In genomic region chr3:23915537-23916108, GRCh38 we compare ENCODE assay signal across 8 cellular contexts. TPM values are rescaled to one million over a fixed set of nuclear protein-coding genes. Genes with fewer than 3 reads are reported as not detected.
A peak's percentile ranks its signal among the peaks of the same experiment; 100 is the strongest.
DNase-seq lines count a peak whose midpoint lies in the region; ATAC-seq and TF ChIP-seq lines count a peak whose summit lies in the region.

No MANE protein-coding gene starts in this region.

- H3K9me3 ChIP-seq in OCI-LY3 (ENCODE audit: insufficient read depth, low read length): no peaks in the 10 kb centered on the region
- H3K9me3 ChIP-seq in neural cell (ENCODE audit: low read length): no peaks in the 10 kb centered on the region

- ATAC-seq in HG03439 (IDR thresholded peaks at IDR 0.05; ENCODE audit: unreplicated experiment): no peak
- ATAC-seq in GM19351 (IDR thresholded peaks at IDR 0.05; ENCODE audit: unreplicated experiment): no peak

- peak; percentile 9 for DNase-seq in NCI-H510A (lab: John Stamatoyannopoulos, UW)
- no peak for DNase-seq in NCI-H510A treated with DMSO at 0.1 percent for 48 hours (lab: John Stamatoyannopoulos, UW)
- DNase-seq in dorsolateral prefrontal cortex: peak in 2 of 10 donors; percentile 14 to 22
- no peak for DNase-seq in activated effector memory CD4-positive, alpha-beta T cell treated with Interleukin-2 at 50 U/mL for 16 hours

- H3K27me3 ChIP-seq in OCI-LY3 (ENCODE audit: low read depth, low read length): no peaks in the 10 kb centered on the region
- no peaks in the 10 kb centered on the region for H3K27me3 ChIP-seq in dorsolateral prefrontal cortex
- no peaks in the 10 kb centered on the region for H3K27me3 ChIP-seq in neural cell (ENCODE audit: insufficient read depth, low read depth, low read length)

- peaks cover 5% of the 10 kb centered on the region for H3F3A ChIP-seq in neural cell (ENCODE audit: insufficient read depth, low read length, poor library complexity, severe bottlenecking)

- H3K4me2 ChIP-seq in OCI-LY3 (ENCODE audit: low read length) (peak overlapping the region; percentile 72), neural cell (ENCODE audit: low read length) (peak overlapping the region; percentile 98)

- H3K9ac ChIP-seq in OCI-LY3 (ENCODE audit: low read length): peak overlapping the region; percentile 73
- H3K9ac ChIP-seq in neural cell (ENCODE audit: low read length): peak overlapping the region; percentile 97

- H4K20me1 ChIP-seq in OCI-LY3 (ENCODE audit: insufficient read depth, low read length) (peaks cover 29% of the 10 kb centered on the region), neural cell (ENCODE audit: insufficient read depth) (no peaks in the 10 kb centered on the region)

- peaks cover 26% of the 10 kb centered on the region for H3K4me1 ChIP-seq in OCI-LY3 (ENCODE audit: low read length)

- TF ChIP-seq RAD21 in neural cell (conservative IDR thresholded peaks at IDR 0.05): no peak

- H3K79me2 ChIP-seq in OCI-LY3 (ENCODE audit: low read length) (peaks cover 41% of the 10 kb centered on the region), neural cell (replicated peaks; ENCODE audit: insufficient read depth, low read length) (peaks cover 47% of the 10 kb centered on the region)

- TF ChIP-seq EP300 in neural cell (conservative IDR thresholded peaks at IDR 0.05; ENCODE audit: poor library complexity, severe bottlenecking): no peak

- H3K36me3 ChIP-seq in OCI-LY3 (replicated peaks; ENCODE audit: low read depth, low read length): peaks cover 31% of the 10 kb centered on the region
- peaks cover 6% of the 10 kb centered on the region for H3K36me3 ChIP-seq in neural cell (ENCODE audit: insufficient read depth, low read length)

- H2AFZ ChIP-seq in OCI-LY3 (ENCODE audit: low read depth, low read length) (no peak overlapping the region), neural cell (ENCODE audit: low read depth, low read length) (peak overlapping the region; percentile 84)

- H3K27ac ChIP-seq in OCI-LY3 (ENCODE audit: low read length): no peak overlapping the region
- H3K27ac ChIP-seq in dorsolateral prefrontal cortex: peak overlapping the region in 44 of 59 donors; percentile 80 to 98 (median 93)
- peak overlapping the region; percentile 92 for H3K27ac ChIP-seq in neural cell (ENCODE audit: low read length)

- intact Hi-C loops in dorsolateral prefrontal cortex (cut with DNase I): loop anchor here (5.0 to 10.0 kb wide), 3 partner anchors 81 to 108 kb away; partner anchors contain the start of gene UBE2E1 (in 1 of the 2)

- H3K9me2 ChIP-seq in neural cell (ENCODE audit: insufficient read depth, low read length): no peaks in the 10 kb centered on the region

- H3K4me3 ChIP-seq in OCI-LY3 (ENCODE audit: low read length): peak overlapping the region; percentile 88
- peak overlapping the region; percentile 64 to 99 (median 91) for H3K4me3 ChIP-seq in dorsolateral prefrontal cortex
- H3K4me3 ChIP-seq in neural cell (ENCODE audit: low read length): peak overlapping the region; percentile 89

- TF ChIP-seq CTCF in OCI-LY3 (IDR thresholded peaks at IDR 0.05; ENCODE audit: low read depth, low read length) (no peak), dorsolateral prefrontal cortex (IDR thresholded peaks at IDR 0.05 in 54 of 56, conservative IDR thresholded peaks at IDR 0.05 in 2 of 56; ENCODE audit: low read depth in 1 of 56, partially characterized antibody in 56 of 56) (no peak), neural cell (IDR thresholded peaks at IDR 0.05; ENCODE audit: poor library complexity, severe bottlenecking) (no peak)

TF ChIP-seq in neural cell, 6 proteins besides CTCF, POLR2A, EP300 and RAD21:
- TF ChIP-seq REST (IDR thresholded peaks at IDR 0.05; ENCODE audit: borderline replicate concordance) (no peak), TAF1 (IDR thresholded peaks at IDR 0.05; ENCODE audit: low read depth) (no peak), POLR2AphosphoS5 (IDR thresholded peaks at IDR 0.05) (no peak), MXI1 (conservative IDR thresholded peaks at IDR 0.05; ENCODE audit: poor library complexity, severe bottlenecking) (no peak), SMC3 (conservative IDR thresholded peaks at IDR 0.05; ENCODE audit: poor library complexity) (no peak), EZH2 (IDR thresholded peaks at IDR 0.05; ENCODE audit: borderline replicate concordance, insufficient read depth, low read length, poor library complexity, severe bottlenecking) (no peak)

RNA-seq across cellular contexts. Expression of gene NKIRAS1, which starts 1.2 kb away (rescaled TPM):
- total RNA-seq in dorsolateral prefrontal cortex: 10 to 100 TPM; 22.5 to 64.8 (median 46.6) TPM
- 38.1 and 42.1 TPM in 2 replicates for polyA plus RNA-seq in neural cell
- 44.1 and 47.9 TPM in 2 replicates for polyA minus RNA-seq in neural cell

RNA-seq across cellular contexts. Expression of gene RPL15, which starts 1.3 kb away (rescaled TPM):
- 1,000 to 10,000 TPM in 1 of 120 experiments, 100 to 1,000 TPM in 119; 579 to 1,036 (median 800) TPM for total RNA-seq in dorsolateral prefrontal cortex
- polyA plus RNA-seq in neural cell: 3,247 and 3,701 TPM in 2 replicates
- 2,507 and 2,597 TPM in 2 replicates for polyA minus RNA-seq in neural cell

RNA-seq across cellular contexts. Expression of gene NR1D2, which starts 29.5 kb away (rescaled TPM):
- total RNA-seq in dorsolateral prefrontal cortex: 100 to 1,000 TPM in 18 of 120 experiments, 10 to 100 TPM in 102; 56.4 to 127 (median 85.9) TPM
- 12.9 and 13.4 TPM in 2 replicates for polyA plus RNA-seq in neural cell
- 27.8 and 34.7 TPM in 2 replicates for polyA minus RNA-seq in neural cell
